Comparison of ENCODE assay signal across 20 cellular contexts in genomic region chr9:89457376-89457855, GRCh38. TPM values are rescaled to one million over a fixed set of nuclear protein-coding genes. Genes with fewer than 3 reads are reported as not detected.
DNase-seq lines count a peak whose midpoint lies in the region; ATAC-seq and TF ChIP-seq lines count a peak whose summit lies in the region.
"Had no signal": no experiment of that assay in that cellular context is flagged by ENCODE, and none has a peak within 500 bp of the region (broad histone marks: within the 10 kb centered on the region; RNA-seq: fewer than 3 reads in every experiment).

No MANE protein-coding gene starts in this region.

- intact Hi-C loops in activated CD4-positive, alpha-beta T cell treated with anti-CD3 and anti-CD28 coated beads, Interleukin-2, amount 10 ng/mL, durations not matched to agents 24 days and 14 days (cut with micrococcal nuclease) = loop anchor here (1.0 kb wide), 1 partner anchor 10 kb away; no protein-coding TSS in a partner anchor
- intact Hi-C loops in vagina (cut with DNase I) = no loop called here

- H2BK120ac ChIP-seq in mesendoderm (ENCODE audit: low read depth, low read length) = no peak overlapping the region

- no peak overlapping the region for H4K5ac ChIP-seq in mesendoderm (ENCODE audit: low read length)

- no peak overlapping the region for H3K4me2 ChIP-seq in mesendoderm (ENCODE audit: low read length)
- H3K4me2 ChIP-seq: A549 had no signal

- H3K36me3 ChIP-seq in vagina (no peaks in the 10 kb centered on the region), mesendoderm (ENCODE audit: control insufficient read depth, insufficient read depth, low read length) (no peaks in the 10 kb centered on the region)
- H3K36me3 ChIP-seq: brain microvascular endothelial cell had no signal

- H3K27me3 Mint-ChIP-seq in activated CD4-positive, alpha-beta T cell treated with anti-CD3 and anti-CD28 coated beads, Interleukin-2, amount 10 ng/mL, durations not matched to agents 24 days and 14 days = no peaks in the 10 kb centered on the region
- H3K27me3 Mint-ChIP-seq in nephron progenitor cell (ENCODE audit: low read depth, poor library complexity) = peaks cover 3% of the 10 kb centered on the region
- H3K27me3 Mint-ChIP-seq: stimulated activated naive B cell treated with anti-CD40 and anti-IgM and Interleukin-4, amounts not matched to agents 10 μg/mL and 1 μg/mL and 100 μg/mL, for 72 hours had no signal

- H3K27ac Mint-ChIP-seq in activated CD4-positive, alpha-beta T cell treated with anti-CD3 and anti-CD28 coated beads, Interleukin-2, amount 10 ng/mL, durations not matched to agents 24 days and 14 days = peak overlapping the region; percentile 91
- H3K27ac Mint-ChIP-seq in activated naive CD4-positive, alpha-beta T cell treated with anti-CD3 and anti-CD28 coated beads, Interleukin-2, amount 50 U/mL, for 72 hours = peak overlapping the region; percentile 86 to 90
- peak overlapping the region; percentile 51 for H3K27ac Mint-ChIP-seq in nephron progenitor cell
- H3K27ac Mint-ChIP-seq: mesothelial cell of epicardium; stimulated activated naive B cell treated with anti-CD40 and anti-IgM and Interleukin-4, amounts not matched to agents 10 μg/mL and 1 μg/mL and 100 μg/mL, for 72 hours had no signal

- H3K9me3 Mint-ChIP-seq in activated CD4-positive, alpha-beta T cell treated with anti-CD3 and anti-CD28 coated beads, Interleukin-2, amount 10 ng/mL, durations not matched to agents 24 days and 14 days = no peaks in the 10 kb centered on the region
- H3K9me3 Mint-ChIP-seq in activated naive CD4-positive, alpha-beta T cell treated with anti-CD3 and anti-CD28 coated beads, Interleukin-2, amount 50 U/mL, for 72 hours = no peaks in the 10 kb centered on the region
- H3K9me3 Mint-ChIP-seq in nephron progenitor cell = no peaks in the 10 kb centered on the region
- H3K9me3 Mint-ChIP-seq: CD14-positive monocyte; mesothelial cell of epicardium; stimulated activated naive B cell treated with anti-CD40 and anti-IgM and Interleukin-4, amounts not matched to agents 10 μg/mL and 1 μg/mL and 100 μg/mL, for 72 hours had no signal

- peaks cover 2% of the 10 kb centered on the region for H3K79me2 ChIP-seq in mesendoderm (ENCODE audit: control insufficient read depth, insufficient read depth, low read length)

- H3K27ac ChIP-seq in vagina (no peak overlapping the region), mesendoderm (ENCODE audit: low read depth, low read length) (no peak overlapping the region)
- H3K27ac ChIP-seq: A549, brain microvascular endothelial cell had no signal

- H3K9me3 ChIP-seq in vagina = no peaks in the 10 kb centered on the region
- H3K9me3 ChIP-seq: A549 had no signal

- no peaks in the 10 kb centered on the region for H3K4me1 ChIP-seq in vagina
- H3K4me1 ChIP-seq in mesendoderm (ENCODE audit: control insufficient read depth, low read depth, low read length) = peaks cover 15% of the 10 kb centered on the region
- H3K4me1 ChIP-seq: A549 had no signal

- no peak overlapping the region for H3K4ac ChIP-seq in mesendoderm (ENCODE audit: low read depth, low read length)

- H3K79me1 ChIP-seq in mesendoderm (ENCODE audit: low read length) = peaks cover 4% of the 10 kb centered on the region

- TF ChIP-seq POLR2A in vagina (IDR thresholded peaks at IDR 0.05) = no peak

- H3K23ac ChIP-seq in mesendoderm (ENCODE audit: low read length) = no peak overlapping the region

- no peak overlapping the region for H3K9ac ChIP-seq in mesendoderm (ENCODE audit: low read length)

- no peak overlapping the region for H3K18ac ChIP-seq in mesendoderm (ENCODE audit: low read length)

- no peak for DNase-seq in activated CD4-positive, alpha-beta T cell treated with anti-CD3 and anti-CD28 coated beads, Interleukin-2, amount 10 ng/mL, durations not matched to agents 24 days and 14 days
- no peak for DNase-seq in activated CD4-positive, alpha-beta T cell treated with anti-CD3 and anti-CD28 coated beads for 1 hour
- DNase-seq in Caki2 (ENCODE audit: low read depth) = peak; percentile 50
- DNase-seq in activated naive CD4-positive, alpha-beta T cell treated with anti-CD3 and anti-CD28 coated beads, Interleukin-2, amount 50 U/mL, for 72 hours (ENCODE audit: low spot score in 2 of 2) = no peak
- DNase-seq in nephron progenitor cell = no peak
- DNase-seq in vagina (ENCODE audit: extremely low spot score in 2 of 2) = no peak
- DNase-seq in mesendoderm = no peak
- DNase-seq: brain microvascular endothelial cell; DMS79; foreskin melanocyte; left colon; NCI-H1417 treated with DMSO at 0.1 percent for 48 hours; NCI-H2227 treated with DMSO at 0.1 percent for 48 hours; NCI-H82; stimulated activated naive B cell treated with anti-CD40 and anti-IgM and Interleukin-4, amounts not matched to agents 10 μg/mL and 1 μg/mL and 100 μg/mL, for 72 hours; trophoblast cell had no signal

- TF ChIP-seq CTCF in nephron progenitor cell (IDR thresholded peaks at IDR 0.05) (no peak), vagina (IDR thresholded peaks at IDR 0.05) (no peak)

- no peaks in the 10 kb centered on the region for H3K27me3 ChIP-seq in vagina
- H3K27me3 ChIP-seq in mesendoderm (ENCODE audit: insufficient read depth, low read length, poor library complexity) = no peaks in the 10 kb centered on the region
- H3K27me3 ChIP-seq: brain microvascular endothelial cell had no signal

- no peak overlapping the region for H3K56ac ChIP-seq in mesendoderm (ENCODE audit: low read length)

- H3K36me3 Mint-ChIP-seq in activated CD4-positive, alpha-beta T cell treated with anti-CD3 and anti-CD28 coated beads, Interleukin-2, amount 10 ng/mL, durations not matched to agents 24 days and 14 days (ENCODE audit: low read depth) = peaks cover 67% of the 10 kb centered on the region
- peaks cover 38 to 42% of the 10 kb centered on the region in 2 donors for H3K36me3 Mint-ChIP-seq in activated naive CD4-positive, alpha-beta T cell treated with anti-CD3 and anti-CD28 coated beads, Interleukin-2, amount 50 U/mL, for 72 hours
- H3K36me3 Mint-ChIP-seq in nephron progenitor cell (ENCODE audit: low read depth) = peaks cover 6% of the 10 kb centered on the region

- peaks cover 82% of the 10 kb centered on the region for H3K4me1 Mint-ChIP-seq in activated CD4-positive, alpha-beta T cell treated with anti-CD3 and anti-CD28 coated beads, Interleukin-2, amount 10 ng/mL, durations not matched to agents 24 days and 14 days
- H3K4me1 Mint-ChIP-seq in nephron progenitor cell = peaks cover 56% of the 10 kb centered on the region
- H3K4me1 Mint-ChIP-seq: mesothelial cell of epicardium had no signal

- no peak overlapping the region for H4K8ac ChIP-seq in mesendoderm (ENCODE audit: low read depth, low read length)

- H2BK5ac ChIP-seq in mesendoderm (ENCODE audit: low read length) = no peak overlapping the region

- in situ Hi-C loops in Caki2 (cut with HindIII; ENCODE audit: low pct_unique_long_range_greater_than_20kb, low sequenced_read_pairs) = no loop called here

- ATAC-seq in activated naive CD4-positive, alpha-beta T cell treated with anti-CD3 and anti-CD28 coated beads, Interleukin-2, amount 50 U/mL, for 72 hours = peak; percentile 22 to 25
- ATAC-seq in GM18498 (IDR thresholded peaks at IDR 0.05; ENCODE audit: unreplicated experiment) = no peak
- ATAC-seq: A549; left colon; stimulated activated naive B cell treated with anti-CD40 and anti-IgM and Interleukin-4, amounts not matched to agents 10 μg/mL and 1 μg/mL and 100 μg/mL, for 72 hours had no signal

- peak overlapping the region; percentile 71 for H3K4me3 Mint-ChIP-seq in activated CD4-positive, alpha-beta T cell treated with anti-CD3 and anti-CD28 coated beads, Interleukin-2, amount 10 ng/mL, durations not matched to agents 24 days and 14 days
- no peak overlapping the region for H3K4me3 Mint-ChIP-seq in nephron progenitor cell
- H3K4me3 Mint-ChIP-seq: mesothelial cell of epicardium had no signal

- no peak overlapping the region for H2AK5ac ChIP-seq in mesendoderm (ENCODE audit: low read length)

- H2BK15ac ChIP-seq in mesendoderm (replicated peaks; ENCODE audit: low read depth) = no peak overlapping the region

- no CpG with 5 or more reads among the region's 9 CpGs for WGBS in mesendoderm (ENCODE audit: extremely low coverage, insufficient coverage, low lambda C conversion rate)

- no peak overlapping the region for H3K4me3 ChIP-seq in vagina
- H3K4me3 ChIP-seq in mesendoderm (ENCODE audit: low read length) = no peak overlapping the region
- H3K4me3 ChIP-seq: A549 had no signal

RNA-seq across cellular contexts. Expression of gene SEMA4D, which starts 40.5 kb away (rescaled TPM):
- total RNA-seq in activated CD4-positive, alpha-beta T cell treated with anti-CD3 and anti-CD28 coated beads, Interleukin-2, amount 10 ng/mL, durations not matched to agents 24 days and 14 days = 368 and 370 TPM in 2 replicates
- 1.7 and 4.5 TPM in 2 replicates for total RNA-seq in Caki2 (2014; rRNA removed; shearing (Covaris generic); ENCODE audit: low replicate concordance)
- 100 to 1,000 TPM; 211 to 278 TPM for total RNA-seq in activated naive CD4-positive, alpha-beta T cell treated with anti-CD3 and anti-CD28 coated beads, Interleukin-2, amount 50 U/mL, for 72 hours
- 39.3 TPM for total RNA-seq in vagina
- 8.6 TPM for polyA plus RNA-seq in mesendoderm (2013, experiment 1 of 2)
- polyA plus RNA-seq in mesendoderm (2013, experiment 2 of 2) = 8.9 TPM
